In the genomic region with DNA sequence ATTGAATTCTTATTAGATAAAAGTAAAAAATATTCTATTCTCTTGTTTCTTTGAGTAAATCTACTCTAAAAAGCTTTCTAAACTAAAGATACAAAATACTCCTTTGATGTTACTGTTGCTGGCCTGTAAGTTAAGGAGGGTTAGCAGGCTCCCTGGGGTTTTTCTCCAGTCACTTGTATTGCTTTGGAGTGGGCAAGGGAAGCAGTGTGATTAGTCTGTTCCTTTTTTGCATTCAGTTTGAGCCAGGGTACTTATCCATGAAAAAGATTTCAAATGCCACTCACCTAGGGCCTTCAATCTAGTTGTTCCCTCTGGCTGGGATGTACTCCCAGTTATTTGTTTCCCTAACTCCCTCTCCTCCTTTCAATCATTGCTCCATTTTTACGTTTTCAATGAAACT, we compare ENCODE assay signal across 19 cellular contexts.
DNase-seq lines count a peak whose midpoint lies in the region; ATAC-seq and FAIRE-seq lines count a peak whose summit lies in the region.
"Had no signal": no experiment of that assay in that cellular context is flagged by ENCODE, and none has a peak within 500 bp of the region (broad histone marks: within the 10 kb centered on the region; RNA-seq: fewer than 3 reads in every experiment).

No MANE protein-coding gene starts in this region.

- no peak for ATAC-seq in GM18519 (IDR thresholded peaks at IDR 0.05; ENCODE audit: low FRiP score, unreplicated experiment)
- ATAC-seq: A549; CD8-positive, alpha-beta T cell; GM23338; HCT116 had no signal

- H3K4me3 ChIP-seq in HUES48 (ENCODE audit: low read depth, low read length), result no peak overlapping the region
- H3K4me3 ChIP-seq in NT2/D1 (ENCODE audit: insufficient read length, low read depth), result no peak overlapping the region
- H3K4me3 ChIP-seq: A549, GM23338 had no signal

- H3K4me1 ChIP-seq in HUES48 (ENCODE audit: control insufficient read depth, insufficient read depth, low read length) (0 out of 2 replicates have a peak, but pooled peaks cover 3% of the 10 kb centered on the region), NT2/D1 (ENCODE audit: insufficient read depth, insufficient read length) (no peaks in the 10 kb centered on the region)
- H3K4me1 ChIP-seq: A549 had no signal

- H3K27me3 ChIP-seq in HUES48 (ENCODE audit: control insufficient read depth, insufficient read depth, low read length) (no peaks in the 10 kb centered on the region), NT2/D1 (ENCODE audit: insufficient read depth, insufficient read length) (no peaks in the 10 kb centered on the region)

- H3K9me3 ChIP-seq in HUES48 (ENCODE audit: control insufficient read depth, insufficient read depth, low read length) (no peaks in the 10 kb centered on the region), NT2/D1 (ENCODE audit: insufficient read depth, low read length) (no peaks in the 10 kb centered on the region)
- H3K9me3 ChIP-seq: A549 had no signal

- H3K36me3 ChIP-seq in HUES48 (ENCODE audit: control insufficient read depth, insufficient read depth, low read length) (no peaks in the 10 kb centered on the region), NT2/D1 (ENCODE audit: insufficient read depth, insufficient read length, low read length) (no peaks in the 10 kb centered on the region)

- peak overlapping the region; percentile 18 for H3K27ac ChIP-seq in HUES48 (ENCODE audit: low read depth, low read length)
- H3K27ac ChIP-seq: A549 had no signal

- DNase-seq in NT2/D1 (ENCODE audit: low read depth, low spot score) (peak; percentile 40), iPS-NIHi11 (ENCODE audit: low spot score) (peak; percentile 5), frontal cortex (ENCODE audit: low spot score in 2 of 2) (no peak), midbrain (lab: John Stamatoyannopoulos, UW) (no peak), DMS153 treated with DMSO at 0.1 percent for 48 hours (lab: John Stamatoyannopoulos, UW; ENCODE audit: unreplicated experiment) (no peak)
- DNase-seq: CD8-positive, alpha-beta T cell; COR-L47; DMS153; DND-41; GDM1 had no signal

- FAIRE-seq in frontal cortex (lab: Jason Lieb, UNC), result no peak
- FAIRE-seq: A549, D721Med, GM12892, GM19239, HTR-8/SVneo had no signal

- no peak overlapping the region for H3K9ac ChIP-seq in HUES48 (ENCODE audit: low read depth, low read length)
- H3K9ac ChIP-seq in NT2/D1 (ENCODE audit: insufficient read length, low read depth), result no peak overlapping the region

Comparison
In these comparisons a context has a peak if more than half of its experiments do, and no peak if none do; other contexts are left out.
1. DNase-seq: peak in NT2/D1 (single experiment) and iPS-NIHi11 (single experiment); none in frontal cortex (0 of 2), midbrain (single experiment) and DMS153 treated with DMSO at 0.1 percent for 48 hours (single experiment).